Comparison of ENCODE assay signal across 8 cellular contexts in genomic region chr4:8594097-8595038, GRCh38. TPM values are rescaled to one million over a fixed set of nuclear protein-coding genes. Genes with fewer than 3 reads are reported as not detected.
A peak's percentile ranks its signal among the peaks of the same experiment; 100 is the strongest.
DNase-seq lines count a peak whose midpoint lies in the region; ATAC-seq and TF ChIP-seq lines count a peak whose summit lies in the region.

No MANE protein-coding gene starts in this region.

- H3K9me3 Mint-ChIP-seq in activated T-cell treated with anti-CD3 and anti-CD28 coated beads, Interleukin-2, amount 50 U/mL, for 72 hours, result no peaks in the 10 kb centered on the region
- H3K9me3 Mint-ChIP-seq in activated T-cell treated with anti-CD3 and anti-CD28 coated beads, Interleukin-2, amount 50 U/mL, for 4 hours, result no peaks in the 10 kb centered on the region
- H3K9me3 Mint-ChIP-seq in nephron progenitor cell, result no peaks in the 10 kb centered on the region
- no peaks in the 10 kb centered on the region for H3K9me3 Mint-ChIP-seq in activated T-helper 17 cell treated with anti-CD3 and anti-CD28 coated beads, Interleukin-2, amount 50 U/mL, for 72 hours

- no peaks in the 10 kb centered on the region for H3K4me1 Mint-ChIP-seq in activated T-cell treated with anti-CD3 and anti-CD28 coated beads, Interleukin-2, amount 50 U/mL, for 72 hours (ENCODE audit: low read depth)
- no peaks in the 10 kb centered on the region for H3K4me1 Mint-ChIP-seq in activated T-cell treated with anti-CD3 and anti-CD28 coated beads, Interleukin-2, amount 50 U/mL, for 4 hours (ENCODE audit: low read depth)
- H3K4me1 Mint-ChIP-seq in nephron progenitor cell, result peaks cover 42% of the 10 kb centered on the region
- no peaks in the 10 kb centered on the region for H3K4me1 Mint-ChIP-seq in activated T-helper 17 cell treated with anti-CD3 and anti-CD28 coated beads, Interleukin-2, amount 50 U/mL, for 72 hours

- H3K4me3 Mint-ChIP-seq in activated T-cell treated with anti-CD3 and anti-CD28 coated beads, Interleukin-2, amount 50 U/mL, for 72 hours, result no peak overlapping the region
- H3K4me3 Mint-ChIP-seq in activated T-cell treated with anti-CD3 and anti-CD28 coated beads, Interleukin-2, amount 50 U/mL, for 4 hours, result no peak overlapping the region
- H3K4me3 Mint-ChIP-seq in nephron progenitor cell, result peak overlapping the region; percentile 78
- no peak overlapping the region for H3K4me3 Mint-ChIP-seq in activated T-helper 17 cell treated with anti-CD3 and anti-CD28 coated beads, Interleukin-2, amount 50 U/mL, for 72 hours

- no peak overlapping the region for H3K4me3 ChIP-seq in fibroblast of mammary gland (ENCODE audit: control insufficient read depth, low read depth, low read length)

- peak; percentile 22 to 32 for DNase-seq in activated T-cell treated with anti-CD3 and anti-CD28 coated beads, Interleukin-2, amount 50 U/mL, for 72 hours
- DNase-seq in activated T-cell treated with anti-CD3 and anti-CD28 coated beads, Interleukin-2, amount 50 U/mL, for 4 hours, result no peak
- DNase-seq in HuH-7 (ENCODE audit: low spot score) (peak; percentile 97), fibroblast of mammary gland (ENCODE audit: low read depth) (peak; percentile 76), nephron progenitor cell (peak; percentile 70)
- no peak for DNase-seq in NK-92 treated with Interleukin-12 subunit alpha and Interleukin-12 subunit beta, amount 100 ng/mL, for 24 hours (lab: John Stamatoyannopoulos, UW)

- no peak for ATAC-seq in activated T-cell treated with anti-CD3 and anti-CD28 coated beads, Interleukin-2, amount 50 U/mL, for 72 hours (replicated peaks in 1 of 2)
- no peak for ATAC-seq in activated T-cell treated with anti-CD3 and anti-CD28 coated beads, Interleukin-2, amount 50 U/mL, for 4 hours
- peak; percentile 83 for ATAC-seq in SK-N-SH treated with all-trans-retinoic acid at 6 μM for 48 hours
- ATAC-seq in activated T-helper 17 cell treated with anti-CD3 and anti-CD28 coated beads, Interleukin-2, amount 50 U/mL, for 72 hours (replicated peaks), result no peak

- TF ChIP-seq CTCF in fibroblast of mammary gland (conservative IDR thresholded peaks at IDR 0.05; ENCODE audit: control insufficient read depth, insufficient read depth, low read depth, low read length) (peak; percentile 78), nephron progenitor cell (IDR thresholded peaks at IDR 0.05) (peak; percentile 75)

- no peaks in the 10 kb centered on the region for H3K36me3 Mint-ChIP-seq in activated T-cell treated with anti-CD3 and anti-CD28 coated beads, Interleukin-2, amount 50 U/mL, for 72 hours (ENCODE audit: insufficient read depth in 2 of 2)
- no peaks in the 10 kb centered on the region for H3K36me3 Mint-ChIP-seq in activated T-cell treated with anti-CD3 and anti-CD28 coated beads, Interleukin-2, amount 50 U/mL, for 4 hours (ENCODE audit: insufficient read depth)
- H3K36me3 Mint-ChIP-seq in nephron progenitor cell (ENCODE audit: low read depth), result no peaks in the 10 kb centered on the region
- no peaks in the 10 kb centered on the region for H3K36me3 Mint-ChIP-seq in activated T-helper 17 cell treated with anti-CD3 and anti-CD28 coated beads, Interleukin-2, amount 50 U/mL, for 72 hours (ENCODE audit: low read depth)

- H3K27me3 Mint-ChIP-seq in activated T-cell treated with anti-CD3 and anti-CD28 coated beads, Interleukin-2, amount 50 U/mL, for 72 hours (ENCODE audit: low read depth), result peaks cover 16% of the 10 kb centered on the region
- H3K27me3 Mint-ChIP-seq in activated T-cell treated with anti-CD3 and anti-CD28 coated beads, Interleukin-2, amount 50 U/mL, for 4 hours (ENCODE audit: low read depth), result peaks cover 28% of the 10 kb centered on the region
- peaks cover 49% of the 10 kb centered on the region for H3K27me3 Mint-ChIP-seq in nephron progenitor cell (ENCODE audit: low read depth, poor library complexity)
- H3K27me3 Mint-ChIP-seq in activated T-helper 17 cell treated with anti-CD3 and anti-CD28 coated beads, Interleukin-2, amount 50 U/mL, for 72 hours, result peaks cover 17% of the 10 kb centered on the region

- H3K27ac Mint-ChIP-seq in activated T-cell treated with anti-CD3 and anti-CD28 coated beads, Interleukin-2, amount 50 U/mL, for 72 hours, result no peak overlapping the region
- H3K27ac Mint-ChIP-seq in nephron progenitor cell, result no peak overlapping the region
- H3K27ac Mint-ChIP-seq in activated T-helper 17 cell treated with anti-CD3 and anti-CD28 coated beads, Interleukin-2, amount 50 U/mL, for 72 hours, result no peak overlapping the region

TF ChIP-seq in SK-N-SH treated with all-trans-retinoic acid at 6 μM for 48 hours, 23 proteins besides CTCF, POLR2A, EP300 and RAD21:
- no peak for TF ChIP-seq BACH2 (CRISPR knock-in tag; IDR thresholded peaks at IDR 0.05; ENCODE audit: borderline replicate concordance)

RNA-seq across cellular contexts. Expression of gene CPZ, which starts 1.8 kb away (rescaled TPM):
- total RNA-seq in activated T-cell treated with anti-CD3 and anti-CD28 coated beads, Interleukin-2, amount 50 U/mL, for 72 hours, result not detected
- not detected for total RNA-seq in activated T-cell treated with anti-CD3 and anti-CD28 coated beads, Interleukin-2, amount 50 U/mL, for 4 hours
- not detected for total RNA-seq in activated T-helper 17 cell treated with anti-CD3 and anti-CD28 coated beads, Interleukin-2, amount 50 U/mL, for 72 hours

RNA-seq across cellular contexts. Expression of gene GPR78, which starts 14.2 kb away (rescaled TPM):
- total RNA-seq in activated T-cell treated with anti-CD3 and anti-CD28 coated beads, Interleukin-2, amount 50 U/mL, for 72 hours, result not detected
- not detected for total RNA-seq in activated T-cell treated with anti-CD3 and anti-CD28 coated beads, Interleukin-2, amount 50 U/mL, for 4 hours
- total RNA-seq in activated T-helper 17 cell treated with anti-CD3 and anti-CD28 coated beads, Interleukin-2, amount 50 U/mL, for 72 hours, result not detected

Comparison
In these comparisons a context has a peak if more than half of its experiments do, and no peak if none do; other contexts are left out.
1. DNase-seq: peak in activated T-cell treated with anti-CD3 and anti-CD28 coated beads, Interleukin-2, amount 50 U/mL, for 72 hours (2 of 2), HuH-7 (single experiment), fibroblast of mammary gland (single experiment) and nephron progenitor cell (single experiment); none in activated T-cell treated with anti-CD3 and anti-CD28 coated beads, Interleukin-2, amount 50 U/mL, for 4 hours (single experiment) and NK-92 treated with Interleukin-12 subunit alpha and Interleukin-12 subunit beta, amount 100 ng/mL, for 24 hours (single experiment).